1 cellular context compared by ENCODE assay signal in the genomic region with DNA sequence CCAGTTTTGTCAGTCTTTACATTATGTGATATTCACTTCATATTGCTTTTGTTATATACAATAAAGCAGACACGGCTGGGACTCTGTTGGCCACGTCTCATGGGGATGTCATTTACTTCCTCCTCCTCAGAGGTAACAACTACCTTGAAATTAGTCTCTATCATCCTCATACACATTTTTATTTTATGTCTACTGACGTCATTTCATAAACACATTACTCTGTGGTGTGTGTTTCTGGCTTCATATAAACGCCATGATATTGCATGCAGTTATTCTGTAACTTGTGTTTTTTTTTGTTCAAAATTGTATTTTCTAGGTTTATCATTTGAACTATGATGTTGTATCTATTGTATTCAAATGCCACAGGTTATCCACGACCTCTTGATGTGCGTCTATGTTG.
TF ChIP-seq lines count a peak whose summit lies in the region.

No MANE protein-coding gene starts in this region.

TF ChIP-seq in HepG2, 621 proteins besides CTCF, POLR2A, EP300 and RAD21:
- TF ChIP-seq CREB1 (IDR thresholded peaks at IDR 0.05) (peak; percentile 86), CREB1 (CRISPR knock-in tag; IDR thresholded peaks at IDR 0.05) (no peak), ATF7 (IDR thresholded peaks at IDR 0.05) (peak; percentile 89), ATF7 (CRISPR knock-in tag; IDR thresholded peaks at IDR 0.05) (no peak), ASH2L (IDR thresholded peaks at IDR 0.05; ENCODE audit: insufficient read length, low read depth, low read length) (no peak)
TF ChIP-seq in HepG2: peak in this region for 2.
